Comparison of ENCODE assay signal across 1 cellular context in the genomic region with DNA sequence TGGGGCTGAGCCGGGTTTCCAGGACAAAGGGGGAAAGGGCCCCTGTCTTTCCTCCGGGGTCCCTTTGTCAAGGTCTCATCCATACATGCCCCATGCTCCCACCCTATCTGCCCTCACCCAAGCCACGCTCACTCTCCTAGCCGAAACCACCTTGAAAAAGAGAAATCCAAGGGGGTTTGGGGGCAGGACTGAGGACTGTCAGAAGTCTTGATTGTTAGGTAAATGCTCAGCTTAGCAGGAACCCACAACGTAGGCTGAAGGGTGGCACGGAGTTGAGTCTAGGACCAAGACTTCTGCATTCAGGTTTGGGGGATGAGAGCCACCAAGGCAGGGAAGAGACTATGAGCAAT.
TF ChIP-seq lines count a peak whose summit lies in the region.

No MANE protein-coding gene starts in this region.

TF ChIP-seq in GM23338, 12 proteins besides CTCF, POLR2A, EP300 and RAD21:
- TF ChIP-seq, protein P1, sequence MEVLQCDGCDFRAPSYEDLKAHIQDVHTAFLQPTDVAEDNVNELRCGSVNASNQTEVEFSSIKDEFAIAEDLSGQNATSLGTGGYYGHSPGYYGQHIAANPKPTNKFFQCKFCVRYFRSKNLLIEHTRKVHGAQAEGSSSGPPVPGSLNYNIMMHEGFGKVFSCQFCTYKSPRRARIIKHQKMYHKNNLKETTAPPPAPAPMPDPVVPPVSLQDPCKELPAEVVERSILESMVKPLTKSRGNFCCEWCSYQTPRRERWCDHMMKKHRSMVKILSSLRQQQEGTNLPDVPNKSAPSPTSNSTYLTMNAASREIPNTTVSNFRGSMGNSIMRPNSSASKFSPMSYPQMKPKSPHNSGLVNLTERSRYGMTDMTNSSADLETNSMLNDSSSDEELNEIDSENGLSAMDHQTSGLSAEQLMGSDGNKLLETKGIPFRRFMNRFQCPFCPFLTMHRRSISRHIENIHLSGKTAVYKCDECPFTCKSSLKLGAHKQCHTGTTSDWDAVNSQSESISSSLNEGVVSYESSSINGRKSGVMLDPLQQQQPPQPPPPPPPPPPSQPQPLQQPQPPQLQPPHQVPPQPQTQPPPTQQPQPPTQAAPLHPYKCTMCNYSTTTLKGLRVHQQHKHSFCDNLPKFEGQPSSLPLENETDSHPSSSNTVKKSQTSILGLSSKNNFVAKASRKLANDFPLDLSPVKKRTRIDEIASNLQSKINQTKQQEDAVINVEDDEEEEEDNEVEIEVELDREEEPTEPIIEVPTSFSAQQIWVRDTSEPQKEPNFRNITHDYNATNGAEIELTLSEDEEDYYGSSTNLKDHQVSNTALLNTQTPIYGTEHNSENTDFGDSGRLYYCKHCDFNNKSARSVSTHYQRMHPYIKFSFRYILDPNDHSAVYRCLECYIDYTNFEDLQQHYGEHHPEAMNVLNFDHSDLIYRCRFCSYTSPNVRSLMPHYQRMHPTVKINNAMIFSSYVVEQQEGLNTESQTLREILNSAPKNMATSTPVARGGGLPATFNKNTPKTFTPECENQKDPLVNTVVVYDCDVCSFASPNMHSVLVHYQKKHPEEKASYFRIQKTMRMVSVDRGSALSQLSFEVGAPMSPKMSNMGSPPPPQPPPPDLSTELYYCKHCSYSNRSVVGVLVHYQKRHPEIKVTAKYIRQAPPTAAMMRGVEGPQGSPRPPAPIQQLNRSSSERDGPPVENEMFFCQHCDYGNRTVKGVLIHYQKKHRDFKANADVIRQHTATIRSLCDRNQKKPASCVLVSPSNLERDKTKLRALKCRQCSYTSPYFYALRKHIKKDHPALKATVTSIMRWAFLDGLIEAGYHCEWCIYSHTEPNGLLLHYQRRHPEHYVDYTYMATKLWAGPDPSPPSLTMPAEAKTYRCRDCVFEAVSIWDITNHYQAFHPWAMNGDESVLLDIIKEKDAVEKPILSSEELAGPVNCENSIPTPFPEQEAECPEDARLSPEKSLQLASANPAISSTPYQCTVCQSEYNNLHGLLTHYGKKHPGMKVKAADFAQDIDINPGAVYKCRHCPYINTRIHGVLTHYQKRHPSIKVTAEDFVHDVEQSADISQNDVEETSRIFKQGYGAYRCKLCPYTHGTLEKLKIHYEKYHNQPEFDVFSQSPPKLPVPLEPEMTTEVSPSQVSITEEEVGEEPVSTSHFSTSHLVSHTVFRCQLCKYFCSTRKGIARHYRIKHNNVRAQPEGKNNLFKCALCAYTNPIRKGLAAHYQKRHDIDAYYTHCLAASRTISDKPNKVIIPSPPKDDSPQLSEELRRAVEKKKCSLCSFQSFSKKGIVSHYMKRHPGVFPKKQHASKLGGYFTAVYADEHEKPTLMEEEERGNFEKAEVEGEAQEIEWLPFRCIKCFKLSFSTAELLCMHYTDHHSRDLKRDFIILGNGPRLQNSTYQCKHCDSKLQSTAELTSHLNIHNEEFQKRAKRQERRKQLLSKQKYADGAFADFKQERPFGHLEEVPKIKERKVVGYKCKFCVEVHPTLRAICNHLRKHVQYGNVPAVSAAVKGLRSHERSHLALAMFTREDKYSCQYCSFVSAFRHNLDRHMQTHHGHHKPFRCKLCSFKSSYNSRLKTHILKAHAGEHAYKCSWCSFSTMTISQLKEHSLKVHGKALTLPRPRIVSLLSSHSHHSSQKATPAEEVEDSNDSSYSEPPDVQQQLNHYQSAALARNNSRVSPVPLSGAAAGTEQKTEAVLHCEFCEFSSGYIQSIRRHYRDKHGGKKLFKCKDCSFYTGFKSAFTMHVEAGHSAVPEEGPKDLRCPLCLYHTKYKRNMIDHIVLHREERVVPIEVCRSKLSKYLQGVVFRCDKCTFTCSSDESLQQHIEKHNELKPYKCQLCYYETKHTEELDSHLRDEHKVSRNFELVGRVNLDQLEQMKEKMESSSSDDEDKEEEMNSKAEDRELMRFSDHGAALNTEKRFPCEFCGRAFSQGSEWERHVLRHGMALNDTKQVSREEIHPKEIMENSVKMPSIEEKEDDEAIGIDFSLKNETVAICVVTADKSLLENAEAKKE (CRISPR knock-in tag; IDR thresholded peaks at IDR 0.05): no peak
- TF ChIP-seq CREB1 (CRISPR knock-in tag; IDR thresholded peaks at IDR 0.05; ENCODE audit: low read depth): no peak
- no peak for TF ChIP-seq JUNB (IDR thresholded peaks at IDR 0.05; ENCODE audit: unreplicated experiment)
- no peak for TF ChIP-seq STAT1 (IDR thresholded peaks at IDR 0.05; ENCODE audit: unreplicated experiment)
- TF ChIP-seq EZH2phosphoT487 (IDR thresholded peaks at IDR 0.05; ENCODE audit: unreplicated experiment): no peak
- TF ChIP-seq ZNF114 (CRISPR knock-in tag; IDR thresholded peaks at IDR 0.05): no peak
- TF ChIP-seq NANOG (IDR thresholded peaks at IDR 0.05; ENCODE audit: borderline replicate concordance): no peak
- TF ChIP-seq, protein P2, sequence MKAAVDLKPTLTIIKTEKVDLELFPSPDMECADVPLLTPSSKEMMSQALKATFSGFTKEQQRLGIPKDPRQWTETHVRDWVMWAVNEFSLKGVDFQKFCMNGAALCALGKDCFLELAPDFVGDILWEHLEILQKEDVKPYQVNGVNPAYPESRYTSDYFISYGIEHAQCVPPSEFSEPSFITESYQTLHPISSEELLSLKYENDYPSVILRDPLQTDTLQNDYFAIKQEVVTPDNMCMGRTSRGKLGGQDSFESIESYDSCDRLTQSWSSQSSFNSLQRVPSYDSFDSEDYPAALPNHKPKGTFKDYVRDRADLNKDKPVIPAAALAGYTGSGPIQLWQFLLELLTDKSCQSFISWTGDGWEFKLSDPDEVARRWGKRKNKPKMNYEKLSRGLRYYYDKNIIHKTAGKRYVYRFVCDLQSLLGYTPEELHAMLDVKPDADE (IDR thresholded peaks at IDR 0.05): no peak
- TF ChIP-seq POLR2AphosphoS5 (IDR thresholded peaks at IDR 0.05; ENCODE audit: low read depth): no peak
- TF ChIP-seq, protein P3, sequence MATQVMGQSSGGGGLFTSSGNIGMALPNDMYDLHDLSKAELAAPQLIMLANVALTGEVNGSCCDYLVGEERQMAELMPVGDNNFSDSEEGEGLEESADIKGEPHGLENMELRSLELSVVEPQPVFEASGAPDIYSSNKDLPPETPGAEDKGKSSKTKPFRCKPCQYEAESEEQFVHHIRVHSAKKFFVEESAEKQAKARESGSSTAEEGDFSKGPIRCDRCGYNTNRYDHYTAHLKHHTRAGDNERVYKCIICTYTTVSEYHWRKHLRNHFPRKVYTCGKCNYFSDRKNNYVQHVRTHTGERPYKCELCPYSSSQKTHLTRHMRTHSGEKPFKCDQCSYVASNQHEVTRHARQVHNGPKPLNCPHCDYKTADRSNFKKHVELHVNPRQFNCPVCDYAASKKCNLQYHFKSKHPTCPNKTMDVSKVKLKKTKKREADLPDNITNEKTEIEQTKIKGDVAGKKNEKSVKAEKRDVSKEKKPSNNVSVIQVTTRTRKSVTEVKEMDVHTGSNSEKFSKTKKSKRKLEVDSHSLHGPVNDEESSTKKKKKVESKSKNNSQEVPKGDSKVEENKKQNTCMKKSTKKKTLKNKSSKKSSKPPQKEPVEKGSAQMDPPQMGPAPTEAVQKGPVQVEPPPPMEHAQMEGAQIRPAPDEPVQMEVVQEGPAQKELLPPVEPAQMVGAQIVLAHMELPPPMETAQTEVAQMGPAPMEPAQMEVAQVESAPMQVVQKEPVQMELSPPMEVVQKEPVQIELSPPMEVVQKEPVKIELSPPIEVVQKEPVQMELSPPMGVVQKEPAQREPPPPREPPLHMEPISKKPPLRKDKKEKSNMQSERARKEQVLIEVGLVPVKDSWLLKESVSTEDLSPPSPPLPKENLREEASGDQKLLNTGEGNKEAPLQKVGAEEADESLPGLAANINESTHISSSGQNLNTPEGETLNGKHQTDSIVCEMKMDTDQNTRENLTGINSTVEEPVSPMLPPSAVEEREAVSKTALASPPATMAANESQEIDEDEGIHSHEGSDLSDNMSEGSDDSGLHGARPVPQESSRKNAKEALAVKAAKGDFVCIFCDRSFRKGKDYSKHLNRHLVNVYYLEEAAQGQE (IDR thresholded peaks at IDR 0.05; ENCODE audit: unreplicated experiment): no peak
- no peak for TF ChIP-seq EZH2 (IDR thresholded peaks at IDR 0.05; ENCODE audit: low read depth, unreplicated experiment)
- no peak for TF ChIP-seq ZNF331 (CRISPR knock-in tag; IDR thresholded peaks at IDR 0.05; ENCODE audit: low read depth)
